8 cellular contexts compared by ENCODE assay signal in genomic region chr12:3727877-3728632, GRCh38. TPM values are rescaled to one million over a fixed set of nuclear protein-coding genes. Genes with fewer than 3 reads are reported as not detected.
DNase-seq lines count a peak whose midpoint lies in the region; ATAC-seq, FAIRE-seq and TF ChIP-seq lines count a peak whose summit lies in the region.

No MANE protein-coding gene starts in this region.

- H3K4me1 ChIP-seq in mucosa of rectum (ENCODE audit: control insufficient read depth in 2 of 2, insufficient read depth in 2 of 2, low read length in 2 of 2) (peaks cover 38 to 49% of the 10 kb centered on the region in 2 donors), prostate gland (replicated peaks) (no peaks in the 10 kb centered on the region)

- H3K27me3 Mint-ChIP-seq in activated CD4-positive, alpha-beta memory T cell treated with anti-CD3 and anti-CD28 coated beads for 36 hours: no peaks in the 10 kb centered on the region
- H3K27me3 Mint-ChIP-seq in mesothelial cell of epicardium (ENCODE audit: low read depth): peaks cover 4% of the 10 kb centered on the region

- ATAC-seq in GM19043 (IDR thresholded peaks at IDR 0.05; ENCODE audit: low read depth, unreplicated experiment) (peak; percentile 85), HG03457 (IDR thresholded peaks at IDR 0.05; ENCODE audit: unreplicated experiment) (peak; percentile 85)

- H3K9me3 Mint-ChIP-seq in activated CD4-positive, alpha-beta memory T cell treated with anti-CD3 and anti-CD28 coated beads for 36 hours: peaks cover 7% of the 10 kb centered on the region
- no peaks in the 10 kb centered on the region for H3K9me3 Mint-ChIP-seq in mesothelial cell of epicardium

- H3K27ac ChIP-seq in mucosa of rectum (ENCODE audit: low read depth in 2 of 2, low read length in 2 of 2) (peak overlapping the region; percentile 38 to 50), prostate gland (no peak overlapping the region)

- FAIRE-seq in D721Med (lab: Jason Lieb, UNC): no peak

- WGBS in prostate gland: 82% methylated on average over 8 of the region's 8 CpGs

- no peak for TF ChIP-seq CTCF in prostate gland (IDR thresholded peaks at IDR 0.05)
- no peak for TF ChIP-seq CTCF in D721Med (IDR thresholded peaks at IDR 0.05; ENCODE audit: insufficient read depth, missing control alignments)
- no peak for TF ChIP-seq CTCF in mesothelial cell of epicardium (IDR thresholded peaks at IDR 0.05; ENCODE audit: unreplicated experiment)

- H3K27me3 ChIP-seq in mucosa of rectum (ENCODE audit: control insufficient read depth in 2 of 2, insufficient read depth in 2 of 2, low read length in 2 of 2): no peaks in the 10 kb centered on the region
- H3K27me3 ChIP-seq in prostate gland (replicated peaks; ENCODE audit: insufficient read depth): no peaks in the 10 kb centered on the region

- H3K27ac Mint-ChIP-seq in activated CD4-positive, alpha-beta memory T cell treated with anti-CD3 and anti-CD28 coated beads for 36 hours: peak overlapping the region; percentile 70
- no peak overlapping the region for H3K27ac Mint-ChIP-seq in mesothelial cell of epicardium

- intact Hi-C loops in activated CD4-positive, alpha-beta memory T cell treated with anti-CD3 and anti-CD28 coated beads for 36 hours (cut with micrococcal nuclease): loop anchor here (1.0 kb wide), 1 partner anchor 16 kb away; no protein-coding TSS in a partner anchor
- intact Hi-C loops in prostate gland (cut with DNase I): no loop called here

- H3K9me3 ChIP-seq in mucosa of rectum (ENCODE audit: control insufficient read depth in 2 of 2, low read length in 2 of 2) (no peaks in the 10 kb centered on the region), prostate gland (no peaks in the 10 kb centered on the region)

- POLR2A ChIA-PET in activated CD4-positive, alpha-beta memory T cell treated with anti-CD3 and anti-CD28 coated beads for 36 hours (lab: Charles Lee): interaction anchor here (2.3 kb wide), 1 partner anchor 16 kb away, joined by 8 read pairs; no protein-coding TSS in a partner anchor

- H3K9ac ChIP-seq in mucosa of rectum (ENCODE audit: low read depth in 1 of 2, low read length in 2 of 2): no peak overlapping the region

- no peak overlapping the region for H3K4me3 Mint-ChIP-seq in activated CD4-positive, alpha-beta memory T cell treated with anti-CD3 and anti-CD28 coated beads for 36 hours
- H3K4me3 Mint-ChIP-seq in mesothelial cell of epicardium: no peak overlapping the region

- H3K36me3 ChIP-seq in mucosa of rectum (ENCODE audit: control insufficient read depth in 2 of 2, insufficient read depth in 2 of 2, low read length in 2 of 2): peaks cover 7 to 21% of the 10 kb centered on the region in 2 donors
- no peaks in the 10 kb centered on the region for H3K36me3 ChIP-seq in prostate gland

- no peak for TF ChIP-seq POLR2A in prostate gland (IDR thresholded peaks at IDR 0.05)

- no peak overlapping the region for H3K4me3 ChIP-seq in mucosa of rectum (ENCODE audit: low read length in 2 of 2)
- H3K4me3 ChIP-seq in prostate gland: no peak overlapping the region

- CTCF ChIA-PET in activated CD4-positive, alpha-beta memory T cell treated with anti-CD3 and anti-CD28 coated beads for 36 hours (lab: Charles Lee): interaction anchor here (1.0 to 1.2 kb wide), 2 partner anchors 76 to 428 kb away, joined by 3 to 5 read pairs; no protein-coding TSS in a partner anchor

- peaks cover 36% of the 10 kb centered on the region for H3K4me1 Mint-ChIP-seq in activated CD4-positive, alpha-beta memory T cell treated with anti-CD3 and anti-CD28 coated beads for 36 hours (ENCODE audit: low read depth)
- no peaks in the 10 kb centered on the region for H3K4me1 Mint-ChIP-seq in mesothelial cell of epicardium

- H3K36me3 Mint-ChIP-seq in activated CD4-positive, alpha-beta memory T cell treated with anti-CD3 and anti-CD28 coated beads for 36 hours: peaks cover 53% of the 10 kb centered on the region
- H3K36me3 Mint-ChIP-seq in mesothelial cell of epicardium: no peaks in the 10 kb centered on the region

- DNase-seq in AG20443 (ENCODE audit: low spot score) (peak; percentile 53), prostate gland (ENCODE audit: low spot score) (no peak), D721Med (ENCODE audit: insufficient read length, low spot score) (no peak), mesothelial cell of epicardium (ENCODE audit: low spot score in 2 of 2, unreplicated experiment in 2 of 2) (no peak)
- peak; percentile 64 for DNase-seq in activated CD4-positive, alpha-beta memory T cell treated with anti-CD3 and anti-CD28 coated beads for 36 hours

RNA-seq across cellular contexts. Expression of gene CRACR2A, which starts 24.9 kb away (rescaled TPM):
- total RNA-seq in activated CD4-positive, alpha-beta memory T cell treated with anti-CD3 and anti-CD28 coated beads for 36 hours: 10 to 100 TPM; 15.8 to 19.1 TPM
- total RNA-seq in prostate gland (10 to 100 TPM; 21.6 to 39.1 TPM), mesothelial cell of epicardium (1.0 to 1.2 TPM (median 1.1 TPM) in 3 replicates)

Comparison
In these comparisons a context has a peak if more than half of its experiments do, and no peak if none do; other contexts are left out.
1. DNase-seq: peak in AG20443 (single experiment) and activated CD4-positive, alpha-beta memory T cell treated with anti-CD3 and anti-CD28 coated beads for 36 hours (single experiment); none in prostate gland (single experiment), D721Med (single experiment) and mesothelial cell of epicardium (0 of 2).
2. H3K27ac ChIP-seq: peak in mucosa of rectum (2 of 2); none in prostate gland (0 of 2).